ENCODE assay signal across 26 cellular contexts in genomic region chr2:60478660-60479059, GRCh38.
DNase-seq lines count a peak whose midpoint lies in the region; ATAC-seq and TF ChIP-seq lines count a peak whose summit lies in the region.
"Had no signal": no experiment of that assay in that cellular context is flagged by ENCODE, and none has a peak within 500 bp of the region (broad histone marks: within the 10 kb centered on the region; RNA-seq: fewer than 3 reads in every experiment).

No MANE protein-coding gene starts in this region.

- in situ Hi-C loops in GM23248 (cut with MboI), result no loop called here

- H3K27ac ChIP-seq in 22Rv1, result peak overlapping the region; percentile 98
- H3K27ac ChIP-seq in RWPE1, result peak overlapping the region; percentile 83
- peak overlapping the region; percentile 66 for H3K27ac ChIP-seq in hepatocyte
- H3K27ac ChIP-seq in rectal smooth muscle tissue (ENCODE audit: low read depth, low read length), result peak overlapping the region; percentile 86
- no peak overlapping the region for H3K27ac ChIP-seq in GM23248
- H3K27ac ChIP-seq: BLaER1, coronary artery, SK-N-MC had no signal

- ATAC-seq in GM18858 (IDR thresholded peaks at IDR 0.05; ENCODE audit: unreplicated experiment), result no peak
- ATAC-seq: activated CD4-positive, CD25-positive, alpha-beta regulatory T cell treated with anti-CD3 and anti-CD28 coated beads, Interleukin-2, amount 50 U/mL, for 24 hours; activated CD8-positive, alpha-beta T cell treated with anti-CD3 and anti-CD28 coated beads for 36 hours had no signal

- no peak overlapping the region for H2AFZ ChIP-seq in hepatocyte
- no peak overlapping the region for H2AFZ ChIP-seq in GM23248

- H3F3A ChIP-seq in GM23248 (ENCODE audit: insufficient read depth), result peaks cover 12% of the 10 kb centered on the region; the same call in 1 of the 2 replicates

- H3K36me3 ChIP-seq in hepatocyte (replicated peaks; ENCODE audit: insufficient read depth, low read depth), result no peaks in the 10 kb centered on the region
- H3K36me3 ChIP-seq in rectal smooth muscle tissue (ENCODE audit: control insufficient read depth, insufficient read depth, low read length), result no peaks in the 10 kb centered on the region
- no peaks in the 10 kb centered on the region for H3K36me3 ChIP-seq in GM23248 (ENCODE audit: low read depth)

- H3K4me2 ChIP-seq in hepatocyte (peak overlapping the region; percentile 43), GM23248 (ENCODE audit: unreplicated experiment) (no peak overlapping the region)
- H3K4me2 ChIP-seq: BLaER1 had no signal

- 74% methylated on average over 7 of the region's 7 CpGs for WGBS in hepatocyte (ENCODE audit: low lambda C conversion rate, missing lambda C conversion rate)
- 80 to 86% methylated on average over 7 of the region's 7 CpGs for WGBS in GM23248 (ENCODE audit: low coverage in 1 of 2, low lambda C conversion rate in 2 of 2, missing lambda C conversion rate in 2 of 2), 2 experiments

- H3K9me3 ChIP-seq in hepatocyte (ENCODE audit: low read depth), result no peaks in the 10 kb centered on the region
- H3K9me3 ChIP-seq in GM23248 (ENCODE audit: low read depth), result no peaks in the 10 kb centered on the region
- H3K9me3 ChIP-seq: BLaER1, Caco-2 had no signal

- H3K27me3 ChIP-seq in hepatocyte (no peaks in the 10 kb centered on the region), rectal smooth muscle tissue (ENCODE audit: control insufficient read depth, insufficient read depth, low read length) (no peaks in the 10 kb centered on the region), GM23248 (replicated peaks; ENCODE audit: insufficient read depth) (no peaks in the 10 kb centered on the region)
- H3K27me3 ChIP-seq: BLaER1 had no signal

- CTCF ChIA-PET in RWPE1 (lab: Yijun Ruan, JAX), result interaction anchor here (0.7 kb wide), 1 partner anchor 18 kb away, joined by 4 read pairs; no protein-coding TSS in a partner anchor

- H4K20me1 ChIP-seq in hepatocyte (ENCODE audit: insufficient read depth, poor library complexity, severe bottlenecking), result peaks cover 5% of the 10 kb centered on the region
- H4K20me1 ChIP-seq in GM23248 (ENCODE audit: insufficient read depth), result no peaks in the 10 kb centered on the region

- TF ChIP-seq CTCF in 22Rv1 (IDR thresholded peaks at IDR 0.05) (no peak), RWPE1 (conservative IDR thresholded peaks at IDR 0.05; ENCODE audit: low read depth) (no peak), hepatocyte (IDR thresholded peaks at IDR 0.05; ENCODE audit: poor library complexity) (no peak)

- no peak overlapping the region for H3K9ac ChIP-seq in rectal smooth muscle tissue (ENCODE audit: low read length)
- no peak overlapping the region for H3K9ac ChIP-seq in GM23248
- H3K9ac ChIP-seq: BLaER1 had no signal

- H3K9me2 ChIP-seq in hepatocyte (replicated peaks; ENCODE audit: insufficient read depth) (no peaks in the 10 kb centered on the region), GM23248 (ENCODE audit: insufficient read depth) (no peaks in the 10 kb centered on the region)

- DNase-seq in RWPE1 (ENCODE audit: low spot score) (no peak), hepatocyte (ENCODE audit: low spot score) (no peak), anterior cingulate cortex (lab: John Stamatoyannopoulos, UW) (no peak), NCI-H128 (lab: John Stamatoyannopoulos, UW; ENCODE audit: unreplicated experiment) (no peak), GM23248 (no peak)
- DNase-seq: activated CD8-positive, alpha-beta T cell treated with anti-CD3 and anti-CD28 coated beads for 36 hours; activated gamma-delta T cell treated with Interleukin-2 at 50 U/mL for 16 hours; Caco-2; DND-41; glutamatergic neuron; left cardiac atrium; NCI-H1417; NCI-H524; posterior cingulate gyrus; small intestine; stimulated activated CD4-positive, alpha-beta T cell treated with anti-CD3 and anti-CD28 coated beads, Interleukin-2, amount 100 ng/mL, for 24 hours; stimulated activated naive CD4-positive, alpha-beta T cell treated with Interleukin-2 at 50 U/mL for 16 hours; T1000; trophoblast cell had no signal

- POLR2A ChIA-PET in RWPE1 (lab: Yijun Ruan, JAX; ENCODE audit: low non-redundant PET), result no interaction called here

- no peak overlapping the region for H3K4me3 ChIP-seq in hepatocyte
- H3K4me3 ChIP-seq in rectal smooth muscle tissue (ENCODE audit: low read length), result no peak overlapping the region
- H3K4me3 ChIP-seq in GM23248, result no peak overlapping the region
- H3K4me3 ChIP-seq: BLaER1, coronary artery, SK-N-MC had no signal

- H3K4me1 ChIP-seq in hepatocyte (ENCODE audit: insufficient read depth) (peaks cover 76% of the 10 kb centered on the region), rectal smooth muscle tissue (ENCODE audit: control insufficient read depth, insufficient read depth, low read length) (peaks cover 10% of the 10 kb centered on the region), GM23248 (ENCODE audit: insufficient read depth) (peaks cover 16% of the 10 kb centered on the region)

- H3K79me2 ChIP-seq in hepatocyte (peaks cover 94% of the 10 kb centered on the region), GM23248 (ENCODE audit: insufficient read depth) (no peaks in the 10 kb centered on the region)
